ENCODE assay signal across 24 cellular contexts in the genomic region with DNA sequence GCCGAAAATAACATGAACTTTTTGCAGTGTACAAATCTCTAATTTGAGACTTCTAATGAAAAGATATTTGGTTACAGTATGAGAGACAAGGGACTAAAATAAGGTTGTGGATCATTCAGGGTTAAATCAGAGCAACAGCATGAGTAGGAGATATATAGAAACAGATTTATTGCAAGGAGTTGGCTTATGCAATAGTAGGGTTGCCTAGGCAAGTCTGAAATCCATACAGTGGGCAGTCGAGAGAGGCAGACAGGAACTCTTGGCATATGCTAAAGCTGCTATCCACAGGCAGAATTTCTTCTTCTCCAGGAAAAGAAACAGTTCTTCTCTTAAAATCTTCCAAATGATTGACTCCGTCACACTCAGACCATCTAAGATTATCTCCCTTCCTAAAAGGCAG.
"Had no signal": no experiment of that assay in that cellular context is flagged by ENCODE, and none has a peak within 500 bp of the region (broad histone marks: within the 10 kb centered on the region; RNA-seq: fewer than 3 reads in every experiment).

No MANE protein-coding gene starts in this region.

- H3K9me3 ChIP-seq: ascending aorta, esophagus muscularis mucosa, heart right ventricle, mucosa of descending colon, neutrophil, right lobe of liver, testis, transverse colon had no signal

- H3K4me1 ChIP-seq: esophagus muscularis mucosa, foreskin keratinocyte, right lobe of liver, testis, transverse colon had no signal

- H3K27ac ChIP-seq: ascending aorta, esophagus muscularis mucosa, foreskin keratinocyte, heart right ventricle, right lobe of liver, testis, transverse colon had no signal

- H3K36me3 ChIP-seq: ascending aorta, esophagus muscularis mucosa, heart right ventricle, neutrophil, right lobe of liver, transverse colon had no signal

- ATAC-seq: foreskin keratinocyte; heart right ventricle; left lobe of liver; mucosa of descending colon; stimulated activated naive CD8-positive, alpha-beta T cell treated with anti-CD3 and anti-CD28 coated beads, Interleukin-15, Interleukin-2, amounts not matched to agents 100 U/mL and 50 U/mL, for 24 hours had no signal

- H3K4me3 ChIP-seq: ascending aorta, esophagus muscularis mucosa, heart right ventricle, lung, mucosa of descending colon, right lobe of liver, testis, transverse colon had no signal

- H3K27me3 ChIP-seq: ascending aorta, esophagus muscularis mucosa, neutrophil, right lobe of liver, testis, transverse colon had no signal

- DNase-seq: activated CD4-positive, alpha-beta memory T cell treated with anti-CD3 and anti-CD28 coated beads for 36 hours; activated CD4-positive, alpha-beta T cell treated with anti-CD3 and anti-CD28 coated beads, Interleukin-2, amount 10 ng/mL, durations not matched to agents 24 days and 14 days; activated CD4-positive, CD25-positive, alpha-beta regulatory T cell treated with anti-CD3 and anti-CD28 coated beads, Interleukin-2, amount 50 U/mL, for 72 hours; activated CD8-positive, alpha-beta memory T cell treated with anti-CD3 and anti-CD28 coated beads, Interleukin-2, amount 50 U/mL, for 4 hours; activated gamma-delta T cell; activated naive CD4-positive, alpha-beta T cell treated with anti-CD3 and anti-CD28 coated beads, Interleukin-2, amount 10 ng/mL, durations not matched to agents 7 days and 5 days; activated naive CD8-positive, alpha-beta T cell treated with anti-CD3 and anti-CD28 coated beads, Interleukin-2, amount 10 ng/mL, durations not matched to agents 7 days and 5 days; activated T-cell treated with anti-CD3 and anti-CD28 coated beads, Interleukin-2, amount 50 U/mL, for 1 hour; cortex of kidney; heart right ventricle; kidney glomerular epithelial cell; mucosa of descending colon; right lobe of liver; stimulated activated CD4-positive, alpha-beta T cell treated with anti-CD3 and anti-CD28 coated beads, Interleukin-2, amount 100 ng/mL, for 48 hours; stimulated activated naive CD8-positive, alpha-beta T cell treated with anti-CD3 and anti-CD28 coated beads, Interleukin-15, Interleukin-2, amounts not matched to agents 100 U/mL and 50 U/mL, for 24 hours; T1000; testis; transverse colon had no signal
